ENCODE assay signal across 23 cellular contexts in the genomic region with DNA sequence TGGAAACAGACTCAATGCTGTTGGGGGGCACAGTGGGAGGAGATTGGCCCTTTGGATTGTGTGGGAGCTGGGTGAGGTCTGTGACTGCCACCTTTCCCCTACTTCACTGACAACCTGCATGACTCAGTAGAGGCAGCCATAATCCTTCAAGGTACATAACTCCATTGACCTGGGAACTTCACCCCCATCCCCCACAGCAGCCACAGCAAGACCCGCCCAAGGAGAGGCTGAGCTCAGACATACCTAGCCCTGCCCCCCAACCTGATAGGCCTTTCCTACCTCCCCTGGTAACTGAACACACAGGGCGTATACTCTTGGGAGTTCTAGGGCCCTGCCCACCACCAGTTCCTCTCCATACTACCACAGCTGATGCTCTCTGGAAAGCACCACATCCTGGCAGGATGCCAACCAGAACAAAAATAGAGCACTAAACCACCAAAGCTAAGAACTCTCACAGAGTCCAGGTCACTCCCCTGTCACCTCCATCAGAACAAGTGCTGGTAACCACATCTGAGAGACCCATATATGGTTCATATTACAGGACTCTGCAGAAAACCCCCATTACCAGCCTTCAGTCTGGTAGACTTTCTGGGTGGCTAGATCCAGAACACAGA.
DNase-seq lines count a peak whose midpoint lies in the region; ATAC-seq lines count a peak whose summit lies in the region.
"Had no signal": no experiment of that assay in that cellular context is flagged by ENCODE, and none has a peak within 500 bp of the region (broad histone marks: within the 10 kb centered on the region; RNA-seq: fewer than 3 reads in every experiment).

No MANE protein-coding gene starts in this region.

- CTCF ChIA-PET in T-cell (lab: Charles Lee): no interaction called here

- no peak overlapping the region for H3K4me3 Mint-ChIP-seq in stimulated activated memory B cell treated with anti-CD40 and anti-IgM and Interleukin-4, amounts not matched to agents 10 μg/mL and 1 μg/mL and 100 μg/mL, for 72 hours
- H3K4me3 Mint-ChIP-seq in T-cell: no peak overlapping the region
- H3K4me3 Mint-ChIP-seq: activated T-cell treated with anti-CD3 and anti-CD28 coated beads, Interleukin-2, amount 50 U/mL, for 72 hours; central memory CD8-positive, alpha-beta T cell; neural progenitor cell; stimulated activated naive B cell treated with anti-CD40 and anti-IgM and Interleukin-4, amounts not matched to agents 10 μg/mL and 1 μg/mL and 100 μg/mL, for 72 hours had no signal

- no peaks in the 10 kb centered on the region for H3K4me1 Mint-ChIP-seq in stimulated activated memory B cell treated with anti-CD40 and anti-IgM and Interleukin-4, amounts not matched to agents 10 μg/mL and 1 μg/mL and 100 μg/mL, for 72 hours
- H3K4me1 Mint-ChIP-seq in T-cell: no peaks in the 10 kb centered on the region
- H3K4me1 Mint-ChIP-seq: central memory CD8-positive, alpha-beta T cell; neural progenitor cell had no signal

- H3K36me3 Mint-ChIP-seq in stimulated activated memory B cell treated with anti-CD40 and anti-IgM and Interleukin-4, amounts not matched to agents 10 μg/mL and 1 μg/mL and 100 μg/mL, for 72 hours: no peaks in the 10 kb centered on the region
- H3K36me3 Mint-ChIP-seq in T-cell: no peaks in the 10 kb centered on the region
- H3K36me3 Mint-ChIP-seq: neural progenitor cell; stimulated activated naive B cell treated with anti-CD40 and anti-IgM and Interleukin-4, amounts not matched to agents 10 μg/mL and 1 μg/mL and 100 μg/mL, for 72 hours had no signal

- no peak overlapping the region for H3K27ac Mint-ChIP-seq in stimulated activated memory B cell treated with anti-CD40 and anti-IgM and Interleukin-4, amounts not matched to agents 10 μg/mL and 1 μg/mL and 100 μg/mL, for 72 hours
- no peak overlapping the region for H3K27ac Mint-ChIP-seq in T-cell
- H3K27ac Mint-ChIP-seq: activated naive CD4-positive, alpha-beta T cell treated with anti-CD3 and anti-CD28 coated beads, Interleukin-2, amount 50 U/mL, for 72 hours; activated T-cell treated with anti-CD3 and anti-CD28 coated beads, Interleukin-2, amount 50 U/mL, for 72 hours; neural progenitor cell; stimulated activated naive B cell treated with anti-CD40 and anti-IgM and Interleukin-4, amounts not matched to agents 10 μg/mL and 1 μg/mL and 100 μg/mL, for 72 hours had no signal

- POLR2A ChIA-PET in T-cell (lab: Charles Lee): interaction anchor here in 1 of 2 donors (0.7 kb wide), 1 partner anchor 1001 kb away, joined by 3 read pairs; no protein-coding TSS in a partner anchor

- no peaks in the 10 kb centered on the region for H3K27me3 Mint-ChIP-seq in stimulated activated memory B cell treated with anti-CD40 and anti-IgM and Interleukin-4, amounts not matched to agents 10 μg/mL and 1 μg/mL and 100 μg/mL, for 72 hours
- H3K27me3 Mint-ChIP-seq in T-cell: no peaks in the 10 kb centered on the region
- H3K27me3 Mint-ChIP-seq: central memory CD8-positive, alpha-beta T cell; stimulated activated naive B cell treated with anti-CD40 and anti-IgM and Interleukin-4, amounts not matched to agents 10 μg/mL and 1 μg/mL and 100 μg/mL, for 72 hours had no signal

- DNase-seq in COLO668 (lab: John Stamatoyannopoulos, UW; ENCODE audit: unreplicated experiment) (peak; percentile 14), HT1080 (ENCODE audit: low read depth) (peak; percentile 11), RPMI8226 (peak; percentile 30), T-cell (no peak)
- no peak for DNase-seq in activated CD4-positive, alpha-beta T cell treated with anti-CD3 and anti-CD28 coated beads, Interleukin-2, amount 50 U/mL, for 1 hour
- DNase-seq: activated CD4-positive, alpha-beta T cell treated with anti-CD3 and anti-CD28 coated beads for 1 hour; activated CD8-positive, alpha-beta memory T cell treated with anti-CD3 and anti-CD28 coated beads for 24 hours; activated T-cell treated with anti-CD3 and anti-CD28 coated beads, Interleukin-2, amount 50 U/mL, for 72 hours; DMS153; dorsolateral prefrontal cortex; erythroblast; foreskin keratinocyte; left ventricle myocardium superior; NCI-H146; stimulated activated naive B cell treated with anti-CD40 and anti-IgM and Interleukin-4, amounts not matched to agents 10 μg/mL and 1 μg/mL and 100 μg/mL, for 72 hours; testis had no signal

- ATAC-seq in GM19023 (IDR thresholded peaks at IDR 0.05; ENCODE audit: unreplicated experiment): peak; percentile 64
- no peak for ATAC-seq in stimulated activated memory B cell treated with anti-CD40 and anti-IgM and Interleukin-4, amounts not matched to agents 10 μg/mL and 1 μg/mL and 100 μg/mL, for 72 hours
- ATAC-seq in GM19467 (IDR thresholded peaks at IDR 0.05; ENCODE audit: unreplicated experiment): no peak
- no peak for ATAC-seq in T-cell (replicated peaks in 1 of 4)
- ATAC-seq: activated naive CD4-positive, alpha-beta T cell treated with anti-CD3 and anti-CD28 coated beads, Interleukin-2, amount 50 U/mL, for 72 hours; activated T-cell treated with anti-CD3 and anti-CD28 coated beads, Interleukin-2, amount 50 U/mL, for 72 hours; foreskin keratinocyte; left ventricle myocardium superior; SK-N-SH treated with all-trans-retinoic acid at 6 μM for 48 hours had no signal

- peaks cover 6% of the 10 kb centered on the region for H3K9me3 Mint-ChIP-seq in stimulated activated memory B cell treated with anti-CD40 and anti-IgM and Interleukin-4, amounts not matched to agents 10 μg/mL and 1 μg/mL and 100 μg/mL, for 72 hours
- peaks cover 22 to 27% (median 26%) of the 10 kb centered on the region in 3 donors for H3K9me3 Mint-ChIP-seq in T-cell

Comparison
In these comparisons a context has a peak if more than half of its experiments do, and no peak if none do; other contexts are left out.
1. DNase-seq: peak in COLO668 (single experiment), HT1080 (single experiment) and RPMI8226 (single experiment); none in T-cell (0 of 34) and activated CD4-positive, alpha-beta T cell treated with anti-CD3 and anti-CD28 coated beads, Interleukin-2, amount 50 U/mL, for 1 hour (single experiment).